30 cellular contexts compared by ENCODE assay signal in the genomic region with DNA sequence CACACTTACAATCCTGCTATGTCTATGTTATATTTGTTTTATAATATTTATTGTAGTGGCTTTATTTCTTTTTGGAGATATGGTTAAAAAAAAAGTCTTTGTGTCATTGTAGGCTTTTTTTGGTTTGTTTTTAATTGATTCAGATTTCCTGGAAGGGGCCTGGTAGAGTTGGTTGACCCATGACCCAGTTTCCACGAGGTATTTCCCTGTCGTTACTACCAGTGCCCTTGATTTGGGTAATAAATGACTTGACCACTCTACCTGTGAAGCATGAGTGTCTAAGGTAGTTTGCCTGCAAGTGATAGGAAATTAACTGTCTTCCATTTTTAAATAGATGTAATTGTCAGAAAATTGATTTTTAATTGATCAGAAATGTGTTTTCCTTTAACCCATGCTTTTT.
"Had no signal": no experiment of that assay in that cellular context is flagged by ENCODE, and none has a peak within 500 bp of the region (broad histone marks: within the 10 kb centered on the region; RNA-seq: fewer than 3 reads in every experiment).

No MANE protein-coding gene starts in this region.

- H3K27ac ChIP-seq: adrenal gland, heart left ventricle, left ventricle myocardium inferior, prostate gland, suprapubic skin, tibial artery had no signal

- DNase-seq: activated CD4-positive, alpha-beta T cell treated with anti-CD3 and anti-CD28 coated beads for 36 hours; activated CD4-positive, CD25-positive, alpha-beta regulatory T cell; activated CD8-positive, alpha-beta memory T cell treated with anti-CD3 and anti-CD28 coated beads, Interleukin-2, amount 10 ng/mL, durations not matched to agents 7 days and 5 days; activated CD8-positive, alpha-beta T cell treated with anti-CD3 and anti-CD28 coated beads, Interleukin-2, amount 10 ng/mL, durations not matched to agents 7 days and 5 days; activated effector memory CD4-positive, alpha-beta T cell treated with Interleukin-2 at 50 U/mL for 16 hours; activated naive CD4-positive, alpha-beta T cell treated with anti-CD3 and anti-CD28 coated beads for 36 hours; activated naive CD8-positive, alpha-beta T cell treated with anti-CD3 and anti-CD28 coated beads for 36 hours; activated T-cell treated with anti-CD3 and anti-CD28 coated beads for 4 hours; activated T-cell treated with anti-CD3 and anti-CD28 coated beads, Interleukin-2, amount 50 U/mL, for 72 hours; adrenal gland; caudate nucleus; cortex of kidney; foreskin fibroblast; heart left ventricle; hypothalamus; immature natural killer cell; kidney glomerular epithelial cell; left ventricle myocardium inferior; nucleus accumbens; pancreas; stimulated activated CD4-positive, alpha-beta T cell treated with anti-CD3 and anti-CD28 coated beads, Interleukin-15, amount 100 ng/mL, for 24 hours; stimulated activated CD4-positive, alpha-beta T cell treated with anti-CD3 and anti-CD28 coated beads, Interleukin-2, amount 100 ng/mL, for 24 hours; stimulated activated naive CD4-positive, alpha-beta T cell; T-helper 1 cell; tibial artery had no signal

- H3K9me3 ChIP-seq: adrenal gland, heart left ventricle, left ventricle myocardium inferior, pancreas, prostate gland, suprapubic skin, tibial artery had no signal

- H3K36me3 ChIP-seq: adrenal gland, heart left ventricle, left ventricle myocardium inferior, pancreas, prostate gland, suprapubic skin, tibial artery had no signal

- H3K4me2 ChIP-seq: smooth muscle cell had no signal

- ATAC-seq: activated CD4-positive, alpha-beta T cell treated with anti-CD3 and anti-CD28 coated beads for 36 hours; activated CD8-positive, alpha-beta memory T cell treated with anti-CD3 and anti-CD28 coated beads, Interleukin-2, amount 10 ng/mL, durations not matched to agents 7 days and 5 days; activated CD8-positive, alpha-beta T cell treated with anti-CD3 and anti-CD28 coated beads, Interleukin-2, amount 10 ng/mL, durations not matched to agents 7 days and 5 days; activated T-cell treated with anti-CD3 and anti-CD28 coated beads, Interleukin-2, amount 50 U/mL, for 72 hours; heart left ventricle had no signal

- FAIRE-seq: astrocyte, endothelial cell of umbilical vein, pancreas had no signal

- H3K4me3 ChIP-seq: adrenal gland, heart left ventricle, left ventricle myocardium inferior, pancreas, prostate gland, smooth muscle cell, suprapubic skin, tibial artery had no signal

- H3K27me3 ChIP-seq: adrenal gland, heart left ventricle, pancreas, suprapubic skin, tibial artery had no signal
